In the genomic region with DNA sequence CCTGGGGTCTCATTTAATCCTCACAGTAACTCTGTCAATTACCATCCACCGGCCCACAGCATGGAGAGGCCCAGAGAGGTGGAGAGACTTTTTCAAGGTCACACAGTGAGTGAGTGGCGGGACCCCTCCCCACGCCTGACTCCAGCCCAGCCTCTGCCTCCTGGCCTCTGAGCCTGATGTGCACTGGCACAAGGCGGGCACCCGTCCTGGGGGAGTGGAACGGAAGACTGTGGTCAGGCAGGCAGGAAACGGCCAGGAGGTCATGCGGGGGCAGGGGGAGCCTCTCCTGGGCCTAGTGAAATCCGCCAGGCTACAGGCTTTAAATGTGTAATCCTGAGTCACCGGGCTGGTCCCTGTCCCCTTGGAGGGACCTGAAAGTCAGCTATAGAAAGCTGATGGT, we compare ENCODE assay signal across 9 cellular contexts. TPM values are rescaled to one million over a fixed set of nuclear protein-coding genes. Genes with fewer than 3 reads are reported as not detected.
A peak's percentile ranks its signal among the peaks of the same experiment; 100 is the strongest.
DNase-seq lines count a peak whose midpoint lies in the region; ATAC-seq and TF ChIP-seq lines count a peak whose summit lies in the region.
"Had no signal": no experiment of that assay in that cellular context is flagged by ENCODE, and none has a peak within 500 bp of the region (broad histone marks: within the 10 kb centered on the region; RNA-seq: fewer than 3 reads in every experiment).

No MANE protein-coding gene starts in this region.

- no peaks in the 10 kb centered on the region for H3K9me3 ChIP-seq in heart left ventricle

- H3K4me1 Mint-ChIP-seq in activated T-cell treated with anti-CD3 and anti-CD28 coated beads, Interleukin-2, amount 50 U/mL, for 24 hours (ENCODE audit: low read depth) = peaks cover 8% of the 10 kb centered on the region
- peaks cover 12% of the 10 kb centered on the region for H3K4me1 Mint-ChIP-seq in stimulated activated naive CD8-positive, alpha-beta T cell treated with anti-CD3 and anti-CD28 coated beads, Interleukin-15, Interleukin-2, amounts not matched to agents 100 ng/mL and 50 ng/mL, for 24 hours (ENCODE audit: low read depth)

- no peak for TF ChIP-seq POLR2A in heart left ventricle (IDR thresholded peaks at IDR 0.05)

- ATAC-seq in heart left ventricle = peak in 3 of 4 donors; percentile 21 to 37 (median 28)
- ATAC-seq in HG03025 (IDR thresholded peaks at IDR 0.05; ENCODE audit: low FRiP score, unreplicated experiment) = no peak
- ATAC-seq in GM18858 (IDR thresholded peaks at IDR 0.05; ENCODE audit: unreplicated experiment) = no peak

- peaks cover 0 to 58% (median 34%) of the 10 kb centered on the region in 12 donors for H3K4me1 ChIP-seq in heart left ventricle

- no peak overlapping the region for H3K4me3 Mint-ChIP-seq in activated T-cell treated with anti-CD3 and anti-CD28 coated beads, Interleukin-2, amount 50 U/mL, for 24 hours
- H3K4me3 Mint-ChIP-seq in stimulated activated naive CD8-positive, alpha-beta T cell treated with anti-CD3 and anti-CD28 coated beads, Interleukin-15, Interleukin-2, amounts not matched to agents 100 ng/mL and 50 ng/mL, for 24 hours = no peak overlapping the region
- H3K4me3 Mint-ChIP-seq: B cell had no signal

- TF ChIP-seq CTCF in heart left ventricle (IDR thresholded peaks at IDR 0.05) = no peak

- H3K36me3 ChIP-seq in heart left ventricle = peaks cover 0 to 34% (median 12%) of the 10 kb centered on the region in 9 donors

- H3K27ac Mint-ChIP-seq in activated T-cell treated with anti-CD3 and anti-CD28 coated beads, Interleukin-2, amount 50 U/mL, for 24 hours = peak overlapping the region; percentile 37
- peak overlapping the region; percentile 19 for H3K27ac Mint-ChIP-seq in stimulated activated naive CD8-positive, alpha-beta T cell treated with anti-CD3 and anti-CD28 coated beads, Interleukin-15, Interleukin-2, amounts not matched to agents 100 ng/mL and 50 ng/mL, for 24 hours
- H3K27ac Mint-ChIP-seq: B cell had no signal

- DNase-seq in activated T-cell treated with anti-CD3 and anti-CD28 coated beads, Interleukin-2, amount 50 U/mL, for 24 hours = no peak
- no peak for DNase-seq in activated T-cell treated with anti-CD3 and anti-CD28 coated beads, Interleukin-2, amount 50 U/mL, for 1 hour
- DNase-seq in RPMI7951 (ENCODE audit: low read depth) (peak; percentile 91), heart left ventricle (peak in 3 of 5 donors; percentile 51 to 76 (median 63)), iPS-NIHi11 (ENCODE audit: low spot score) (no peak)

- no peaks in the 10 kb centered on the region for H3K9me3 Mint-ChIP-seq in activated T-cell treated with anti-CD3 and anti-CD28 coated beads, Interleukin-2, amount 50 U/mL, for 24 hours
- no peaks in the 10 kb centered on the region for H3K9me3 Mint-ChIP-seq in stimulated activated naive CD8-positive, alpha-beta T cell treated with anti-CD3 and anti-CD28 coated beads, Interleukin-15, Interleukin-2, amounts not matched to agents 100 ng/mL and 50 ng/mL, for 24 hours

- 46 to 61% (median 56%) methylated on average over 10 of the region's 10 CpGs for WGBS in heart left ventricle, 4 donors

- no peaks in the 10 kb centered on the region for H3K36me3 Mint-ChIP-seq in activated T-cell treated with anti-CD3 and anti-CD28 coated beads, Interleukin-2, amount 50 U/mL, for 24 hours (ENCODE audit: low read depth)
- H3K36me3 Mint-ChIP-seq in stimulated activated naive CD8-positive, alpha-beta T cell treated with anti-CD3 and anti-CD28 coated beads, Interleukin-15, Interleukin-2, amounts not matched to agents 100 ng/mL and 50 ng/mL, for 24 hours (ENCODE audit: low read depth) = no peaks in the 10 kb centered on the region

- no peaks in the 10 kb centered on the region for H3K27me3 ChIP-seq in heart left ventricle

- H3K4me3 ChIP-seq in heart left ventricle = no peak overlapping the region

- peak overlapping the region in 3 of 12 donors; percentile 10 to 50 (median 37) for H3K27ac ChIP-seq in heart left ventricle

- no peaks in the 10 kb centered on the region for H3K27me3 Mint-ChIP-seq in activated T-cell treated with anti-CD3 and anti-CD28 coated beads, Interleukin-2, amount 50 U/mL, for 24 hours
- H3K27me3 Mint-ChIP-seq in stimulated activated naive CD8-positive, alpha-beta T cell treated with anti-CD3 and anti-CD28 coated beads, Interleukin-15, Interleukin-2, amounts not matched to agents 100 ng/mL and 50 ng/mL, for 24 hours = no peaks in the 10 kb centered on the region
- H3K27me3 Mint-ChIP-seq: B cell had no signal

- intact Hi-C loops in heart left ventricle (cut with DNase I) = no loop called here

RNA-seq across cellular contexts. Expression of a gene that starts 32.2 kb away (rescaled TPM):
- total RNA-seq in RPMI7951 (2014; rRNA removed; shearing (Covaris generic)) = 21.0 and 24.6 TPM in 2 replicates
- total RNA-seq in heart left ventricle = 100 to 1,000 TPM in 1 of 9 donors, 10 to 100 TPM in 8; 44.8 to 122 (median 51.9) TPM
- polyA plus RNA-seq in heart left ventricle = 10 to 100 TPM; 18.7 to 40.7 TPM

Comparison
In these comparisons a context has a peak if more than half of its experiments do, and no peak if none do; other contexts are left out.
1. DNase-seq: peak in RPMI7951 (single experiment) and heart left ventricle (3 of 5); none in activated T-cell treated with anti-CD3 and anti-CD28 coated beads, Interleukin-2, amount 50 U/mL, for 24 hours (single experiment), activated T-cell treated with anti-CD3 and anti-CD28 coated beads, Interleukin-2, amount 50 U/mL, for 1 hour (single experiment) and iPS-NIHi11 (single experiment).
2. ATAC-seq: peak in heart left ventricle (3 of 4); none in HG03025 (single experiment) and GM18858 (single experiment).